7 cellular contexts compared by ENCODE assay signal in the genomic region with DNA sequence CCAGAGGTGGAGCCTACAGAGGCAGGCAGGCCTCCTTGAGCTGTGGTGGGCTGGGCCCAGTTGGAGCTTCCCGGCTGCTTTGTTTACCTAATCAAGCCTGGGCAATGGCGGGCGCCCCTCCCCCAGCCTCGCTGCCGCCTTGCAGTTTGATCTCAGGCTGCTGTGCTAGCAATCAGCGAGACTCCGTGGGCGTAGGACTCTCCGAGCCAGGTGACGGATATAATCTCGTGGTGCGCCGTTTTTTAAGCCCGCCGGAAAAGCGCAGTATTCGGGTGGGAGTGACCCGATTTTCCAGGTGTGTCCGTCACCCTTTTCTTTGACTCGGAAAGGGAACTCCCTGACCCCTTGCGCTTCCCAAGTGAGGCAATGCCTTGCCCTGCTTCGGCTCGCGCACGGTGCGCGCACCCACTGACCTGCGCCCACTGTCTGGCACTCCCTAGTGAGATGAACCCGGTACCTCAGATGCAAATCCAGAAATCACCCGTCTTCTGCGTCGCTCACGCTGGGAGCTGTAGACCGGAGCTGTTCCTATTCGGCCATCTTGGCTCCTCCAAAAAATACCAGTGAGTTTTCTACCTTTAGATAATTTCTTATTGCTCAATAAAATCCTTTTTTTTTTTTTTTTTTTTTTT.
DNase-seq lines count a peak whose midpoint lies in the region; ATAC-seq, FAIRE-seq and TF ChIP-seq lines count a peak whose summit lies in the region.
"Not testable (repeated sequence)": the region's sequence is repeated elsewhere in the genome, so short reads cannot be mapped to it uniquely, and the experiment has no call there.

No MANE protein-coding gene starts in this region.

- peak overlapping the region; percentile 61 for H3K4me3 ChIP-seq in HUES48 (ENCODE audit: low read depth, low read length)
- H3K4me3 ChIP-seq in hepatocyte; HepG2 (replicated peaks in 1 of 3; ENCODE audit: insufficient read depth in 1 of 3, low read depth in 2 of 3, low read length in 3 of 3): not testable (repeated sequence)

- TF ChIP-seq EP300 in HepG2 (IDR thresholded peaks at IDR 0.05; ENCODE audit: low read depth in 2 of 2, low read length in 2 of 2); HepG2 (CRISPR knock-in tag; IDR thresholded peaks at IDR 0.05; ENCODE audit: borderline replicate concordance): not testable (repeated sequence)

- FAIRE-seq in HepG2 (lab: Jason Lieb, UNC): not testable (repeated sequence)

- peak overlapping the region; percentile 35 for H3K27ac ChIP-seq in HUES48 (ENCODE audit: low read depth, low read length)
- H3K27ac ChIP-seq in hepatocyte: peak overlapping the region; percentile 56
- not testable (repeated sequence) for H3K27ac ChIP-seq in HepG2 (ENCODE audit: extremely low read length, insufficient read depth, low read length)

- 66% methylated on average over 27 of the region's 35 CpGs for WGBS in hepatocyte (ENCODE audit: low lambda C conversion rate, missing lambda C conversion rate)
- 90% methylated on average over 22 of the region's 35 CpGs for WGBS in HepG2 (ENCODE audit: low lambda C conversion rate)

- H3K4me1 Mint-ChIP-seq in chondrocyte (ENCODE audit: low read depth): not testable (repeated sequence)
- peaks cover 14% of the 10 kb centered on the region for H3K4me1 Mint-ChIP-seq in osteocyte (ENCODE audit: unreplicated experiment)

- not testable (repeated sequence) for H3K27me3 Mint-ChIP-seq in chondrocyte (ENCODE audit: low read depth); osteocyte (ENCODE audit: unreplicated experiment)

- H3K9me2 ChIP-seq in hepatocyte (replicated peaks; ENCODE audit: insufficient read depth): not testable (repeated sequence)

- H3K27me3 ChIP-seq in HUES48 (ENCODE audit: control insufficient read depth, insufficient read depth, low read length); hepatocyte; HepG2 (ENCODE audit: control insufficient read depth in 1 of 2, insufficient read depth in 2 of 2, low read length in 2 of 2): not testable (repeated sequence)

- DNase-seq in SHP77 (lab: John Stamatoyannopoulos, UW): peak; percentile 12 to 42
- DNase-seq in chondrocyte (ENCODE audit: low spot score); hepatocyte (ENCODE audit: low spot score); HepG2 (ENCODE audit: low spot score); osteocyte (ENCODE audit: extremely low spot score, unreplicated experiment): not testable (repeated sequence)

- H3K9me3 Mint-ChIP-seq in chondrocyte (ENCODE audit: low read depth): peaks cover 27% of the 10 kb centered on the region
- H3K9me3 Mint-ChIP-seq in osteocyte (ENCODE audit: unreplicated experiment): peaks cover 33% of the 10 kb centered on the region

- H2AFZ ChIP-seq in hepatocyte; HepG2 (ENCODE audit: low read length): not testable (repeated sequence)

- in situ Hi-C loops in HepG2 (cut with HindIII; ENCODE audit: extremely low pct_ligation_motif_present, low pct_unique_long_range_greater_than_20kb): not testable (repeated sequence)

- CTCF ChIA-PET in HepG2 (lab: Yijun Ruan, JAX; ENCODE audit: low intra/inter-chr PET ratio, low total read pairs): not testable (repeated sequence)

- intact Hi-C loops in HepG2 (cut with micrococcal nuclease; ENCODE audit: unreplicated experiment): not testable (repeated sequence)

- not testable (repeated sequence) for H4K20me1 ChIP-seq in hepatocyte (ENCODE audit: insufficient read depth, poor library complexity, severe bottlenecking); HepG2 (ENCODE audit: insufficient read depth, low read length)

- H3K9me3 ChIP-seq in ES-I3 (ENCODE audit: control insufficient read depth, insufficient read depth, low read length); HUES48 (ENCODE audit: control insufficient read depth, insufficient read depth, low read length); hepatocyte (ENCODE audit: low read depth); HepG2 (ENCODE audit: low read length): not testable (repeated sequence)

- H3K4me2 ChIP-seq in hepatocyte: peak overlapping the region; percentile 42
- H3K4me2 ChIP-seq in HepG2 (ENCODE audit: low read depth, low read length): not testable (repeated sequence)

- H3K4me3 Mint-ChIP-seq in chondrocyte (ENCODE audit: unreplicated experiment) (peak overlapping the region; percentile 84), osteocyte (ENCODE audit: unreplicated experiment) (peak overlapping the region; percentile 87)

- not testable (repeated sequence) for BruUV-seq in HepG2 (replicated peaks; lab: Mats Ljungman, UMichigan)

- not testable (repeated sequence) for H3K4me1 ChIP-seq in ES-I3 (ENCODE audit: insufficient read depth, low read length); HUES48 (ENCODE audit: control insufficient read depth, insufficient read depth, low read length); hepatocyte (ENCODE audit: insufficient read depth); HepG2 (ENCODE audit: insufficient read depth, low read length)

- not testable (repeated sequence) for TF ChIP-seq CTCF in chondrocyte (IDR thresholded peaks at IDR 0.05); hepatocyte (IDR thresholded peaks at IDR 0.05; ENCODE audit: poor library complexity); HepG2 (CRISPR knock-in tag; IDR thresholded peaks at IDR 0.05); osteocyte (IDR thresholded peaks at IDR 0.05)

- peak overlapping the region; percentile 85 for H3K27ac Mint-ChIP-seq in chondrocyte (ENCODE audit: unreplicated experiment)
- H3K27ac Mint-ChIP-seq in osteocyte (ENCODE audit: unreplicated experiment): peak overlapping the region; percentile 91

- not testable (repeated sequence) for H3K36me3 ChIP-seq in ES-I3 (ENCODE audit: insufficient read depth, low read length); HUES48 (ENCODE audit: control insufficient read depth, insufficient read depth, low read length); hepatocyte (replicated peaks; ENCODE audit: insufficient read depth, low read depth); HepG2 (replicated peaks in 1 of 2; ENCODE audit: control insufficient read depth in 1 of 2, insufficient read depth in 2 of 2, low read length in 2 of 2)

- POLR2A ChIA-PET in HepG2 (lab: Yijun Ruan, JAX): not testable (repeated sequence)

- not testable (repeated sequence) for TF ChIP-seq RAD21 in HepG2 (CRISPR knock-in tag; IDR thresholded peaks at IDR 0.05)

- TF ChIP-seq POLR2A in HepG2 (IDR thresholded peaks at IDR 0.05; ENCODE audit: insufficient read depth in 1 of 2, low read depth in 2 of 2, low read length in 2 of 2): not testable (repeated sequence)

- not testable (repeated sequence) for H3K79me2 ChIP-seq in hepatocyte; HepG2 (ENCODE audit: insufficient read depth, low read length)

- ATAC-seq in HepG2: not testable (repeated sequence)

- H3K9ac ChIP-seq in ES-I3 (ENCODE audit: low read depth, low read length): peak overlapping the region; percentile 71
- H3K9ac ChIP-seq in HUES48 (ENCODE audit: low read depth, low read length): peak overlapping the region; percentile 68
- not testable (repeated sequence) for H3K9ac ChIP-seq in HepG2 (ENCODE audit: insufficient read depth, low read depth, low read length)

- H3K36me3 Mint-ChIP-seq in chondrocyte (ENCODE audit: low read depth): not testable (repeated sequence)
- H3K36me3 Mint-ChIP-seq in osteocyte (ENCODE audit: unreplicated experiment): peaks cover 17% of the 10 kb centered on the region

TF ChIP-seq in HepG2, 621 proteins besides CTCF, POLR2A, EP300 and RAD21 (continues in another document):
- TF ChIP-seq, protein P1, sequence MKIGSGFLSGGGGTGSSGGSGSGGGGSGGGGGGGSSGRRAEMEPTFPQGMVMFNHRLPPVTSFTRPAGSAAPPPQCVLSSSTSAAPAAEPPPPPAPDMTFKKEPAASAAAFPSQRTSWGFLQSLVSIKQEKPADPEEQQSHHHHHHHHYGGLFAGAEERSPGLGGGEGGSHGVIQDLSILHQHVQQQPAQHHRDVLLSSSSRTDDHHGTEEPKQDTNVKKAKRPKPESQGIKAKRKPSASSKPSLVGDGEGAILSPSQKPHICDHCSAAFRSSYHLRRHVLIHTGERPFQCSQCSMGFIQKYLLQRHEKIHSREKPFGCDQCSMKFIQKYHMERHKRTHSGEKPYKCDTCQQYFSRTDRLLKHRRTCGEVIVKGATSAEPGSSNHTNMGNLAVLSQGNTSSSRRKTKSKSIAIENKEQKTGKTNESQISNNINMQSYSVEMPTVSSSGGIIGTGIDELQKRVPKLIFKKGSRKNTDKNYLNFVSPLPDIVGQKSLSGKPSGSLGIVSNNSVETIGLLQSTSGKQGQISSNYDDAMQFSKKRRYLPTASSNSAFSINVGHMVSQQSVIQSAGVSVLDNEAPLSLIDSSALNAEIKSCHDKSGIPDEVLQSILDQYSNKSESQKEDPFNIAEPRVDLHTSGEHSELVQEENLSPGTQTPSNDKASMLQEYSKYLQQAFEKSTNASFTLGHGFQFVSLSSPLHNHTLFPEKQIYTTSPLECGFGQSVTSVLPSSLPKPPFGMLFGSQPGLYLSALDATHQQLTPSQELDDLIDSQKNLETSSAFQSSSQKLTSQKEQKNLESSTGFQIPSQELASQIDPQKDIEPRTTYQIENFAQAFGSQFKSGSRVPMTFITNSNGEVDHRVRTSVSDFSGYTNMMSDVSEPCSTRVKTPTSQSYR (CRISPR knock-in tag; IDR thresholded peaks at IDR 0.05; ENCODE audit: borderline replicate concordance): peak; percentile 80
- not testable (repeated sequence) for TF ChIP-seq FOXA1 (IDR thresholded peaks at IDR 0.05)
- TF ChIP-seq FOXA1 (CRISPR knock-in tag; IDR thresholded peaks at IDR 0.05) (peak; percentile 77), FOXA3 (CRISPR knock-in tag; IDR thresholded peaks at IDR 0.05) (peak; percentile 47), TAF1 (CRISPR knock-in tag; IDR thresholded peaks at IDR 0.05) (peak; percentile 30; the same call in 1 of the 2 replicates), HOXA3 (CRISPR knock-in tag; IDR thresholded peaks at IDR 0.05) (0 out of 2 replicates have a peak, but pooled peaks have one; percentile 29), MYC (CRISPR knock-in tag; IDR thresholded peaks at IDR 0.05; ENCODE audit: borderline replicate concordance) (peak; percentile 17; the same call in 1 of the 2 replicates)
